ENCODE assay signal across 20 cellular contexts in the genomic region with DNA sequence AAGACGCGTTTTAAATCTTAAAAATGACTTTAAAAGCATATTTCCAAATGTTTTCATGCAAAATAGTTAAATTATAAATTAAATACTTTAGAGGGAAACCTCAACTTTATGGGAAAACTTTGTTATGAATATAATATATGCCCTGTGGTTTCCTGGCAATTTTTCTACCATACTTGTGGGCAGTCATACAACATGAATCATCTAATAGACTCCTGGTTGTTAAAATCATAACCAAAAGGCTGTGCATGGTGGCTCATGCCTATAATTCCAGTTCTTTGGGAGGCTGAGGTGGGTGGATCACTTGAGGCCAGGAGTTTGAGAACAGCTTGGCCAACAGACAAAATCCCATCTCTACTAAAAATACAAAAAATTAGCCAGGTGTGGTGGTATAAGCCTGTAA. TPM values are rescaled to one million over a fixed set of nuclear protein-coding genes. Genes with fewer than 3 reads are reported as not detected.
"Had no signal": no experiment of that assay in that cellular context is flagged by ENCODE, and none has a peak within 500 bp of the region (broad histone marks: within the 10 kb centered on the region; RNA-seq: fewer than 3 reads in every experiment).

No MANE protein-coding gene starts in this region.

- H3K27ac Mint-ChIP-seq: endodermal cell, immature natural killer cell, naive B cell, nephron, type B pancreatic cell had no signal

- H3K4me1 ChIP-seq: colonic mucosa, stomach had no signal

- H3K27ac ChIP-seq: colonic mucosa, neutrophil, skin epidermis, stomach had no signal

- H3K9me3 ChIP-seq: colonic mucosa, neutrophil had no signal

- H3K4me3 ChIP-seq: colonic mucosa, lung, skin epidermis, stomach had no signal

- H3K36me3 ChIP-seq: colonic mucosa, neutrophil, stomach had no signal

- H3K27me3 Mint-ChIP-seq: type B pancreatic cell had no signal

- DNase-seq: colonic mucosa; dermis blood vessel endothelial cell; endodermal cell; immature natural killer cell; kidney; left colon; left ventricle myocardium superior; mesendoderm; naive B cell; stimulated activated CD4-positive, alpha-beta T cell treated with anti-CD3 and anti-CD28 coated beads, Interleukin-12 subunit alpha, Interleukin-12 subunit beta, amount 100 ng/mL, for 4 hours; stimulated activated naive CD4-positive, alpha-beta T cell; stomach had no signal

- H3K27me3 ChIP-seq: colonic mucosa, neutrophil, stomach had no signal

- H3K4me3 Mint-ChIP-seq: endodermal cell, immature natural killer cell, naive B cell, nephron, type B pancreatic cell had no signal

- H3K36me3 Mint-ChIP-seq: immature natural killer cell, type B pancreatic cell had no signal

- H3K4me1 Mint-ChIP-seq: immature natural killer cell, nephron had no signal

RNA-seq across cellular contexts. Expression of a gene that starts 18.2 kb away (rescaled TPM):
- total RNA-seq: dermis blood vessel endothelial cell, endothelial cell of umbilical vein, left ventricle myocardium superior, osteoblast, pulmonary artery endothelial cell had no signal
